Comparison of ENCODE assay signal across 11 cellular contexts in the genomic region with DNA sequence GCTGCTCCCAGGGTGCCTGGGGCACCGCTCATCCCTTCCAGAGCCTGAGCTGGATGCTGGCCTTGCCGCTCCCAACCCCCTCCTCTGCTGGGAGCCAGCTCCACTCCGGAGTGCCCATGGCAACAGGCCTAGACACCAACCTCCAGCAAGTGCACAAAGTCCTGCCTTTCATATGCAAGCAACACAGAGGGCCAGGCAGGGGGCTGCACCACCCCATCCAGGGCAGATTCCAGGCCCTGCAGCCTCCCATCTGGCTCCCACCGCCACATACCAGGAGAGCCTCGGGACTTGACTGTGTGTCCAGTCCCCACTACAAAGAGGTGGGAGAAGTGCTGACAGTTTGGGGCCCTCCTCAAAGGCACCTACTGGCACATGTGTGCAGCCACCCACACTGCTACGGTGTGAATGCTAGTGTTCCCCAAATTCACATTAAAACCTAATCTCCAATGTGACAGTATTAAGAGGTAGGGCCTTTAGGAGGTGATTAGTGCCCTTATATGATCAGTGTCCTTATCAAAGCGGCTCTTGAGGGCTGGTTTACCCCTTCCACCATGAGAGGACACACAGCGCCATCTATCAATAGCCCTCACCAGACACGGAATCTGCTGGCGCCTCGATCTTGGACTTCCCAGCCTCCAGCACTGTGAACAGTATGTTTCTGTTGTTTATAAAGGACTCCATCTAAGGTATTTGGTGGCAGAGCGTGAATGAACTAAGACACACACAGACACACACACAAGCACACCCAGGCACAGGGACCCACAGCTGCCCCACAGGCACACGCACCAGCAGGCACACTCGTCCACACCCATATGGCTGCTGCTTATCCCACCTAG. TPM values are rescaled to one million over a fixed set of nuclear protein-coding genes. Genes with fewer than 3 reads are reported as not detected.
DNase-seq lines count a peak whose midpoint lies in the region; ATAC-seq and TF ChIP-seq lines count a peak whose summit lies in the region.
"Had no signal": no experiment of that assay in that cellular context is flagged by ENCODE, and none has a peak within 500 bp of the region (broad histone marks: within the 10 kb centered on the region; RNA-seq: fewer than 3 reads in every experiment).

No MANE protein-coding gene starts in this region.

- peak overlapping the region in 10 of 12 donors; percentile 1 to 68 (median 56) for H3K27ac ChIP-seq in heart left ventricle
- H3K27ac ChIP-seq: uterus had no signal

- H3K27me3 Mint-ChIP-seq in neural crest cell (ENCODE audit: low read depth) = no peaks in the 10 kb centered on the region

- peaks cover 66% of the 10 kb centered on the region for H3K4me1 Mint-ChIP-seq in neural crest cell

- ATAC-seq in Right ventricle myocardium inferior = peak; percentile 82
- peak; percentile 78 to 92 (median 88) for ATAC-seq in heart left ventricle
- ATAC-seq in omental fat pad (ENCODE audit: low FRiP score) = no peak

- peaks cover 0 to 49% (median 29%) of the 10 kb centered on the region in 12 donors for H3K4me1 ChIP-seq in heart left ventricle

- peak in 1 of 12 donors; percentile 12 for TF ChIP-seq CTCF in heart left ventricle (IDR thresholded peaks at IDR 0.05)
- no peak for TF ChIP-seq CTCF in neural crest cell (conservative IDR thresholded peaks at IDR 0.05)
- TF ChIP-seq CTCF in omental fat pad (IDR thresholded peaks at IDR 0.05) = no peak

- peak overlapping the region; percentile 81 for H3K4me3 Mint-ChIP-seq in neural crest cell

- peak overlapping the region; percentile 72 for H3K27ac Mint-ChIP-seq in neural crest cell (ENCODE audit: unreplicated experiment)

- intact Hi-C loops in Right ventricle myocardium inferior (cut with DNase I) (loop anchor here (2.0 kb wide), 1 partner anchor 16 kb away; no protein-coding TSS in a partner anchor), cardiac septum (cut with DNase I) (no loop called here), heart left ventricle (cut with DNase I) (loop anchor here in 1 of 10 donors (2.0 kb wide), 1 partner anchor 16 kb away; no protein-coding TSS in a partner anchor)

- H3K9me3 ChIP-seq in heart left ventricle = peaks cover 0 to 21% (median 8%) of the 10 kb centered on the region in 12 donors

- peaks cover 0 to 4% (median 0%) of the 10 kb centered on the region in 9 donors for H3K36me3 ChIP-seq in heart left ventricle
- H3K36me3 ChIP-seq: uterus had no signal

- no peak for TF ChIP-seq POLR2A in heart left ventricle (IDR thresholded peaks at IDR 0.05)

- peaks cover 16% of the 10 kb centered on the region for H3K9me3 Mint-ChIP-seq in neural crest cell

- DNase-seq in Right ventricle myocardium inferior (ENCODE audit: missing footprints) = peak; percentile 71
- no peak for DNase-seq in cardiac septum (ENCODE audit: low spot score)
- peak; percentile 62 to 78 (median 70) for DNase-seq in heart left ventricle
- DNase-seq in neural crest cell (ENCODE audit: low read depth, low spot score) = peak; percentile 35
- DNase-seq in HCEC 1CT = no peak
- no peak for DNase-seq in AG08395 (ENCODE audit: low spot score)
- DNase-seq in pons (ENCODE audit: low spot score) = no peak
- DNase-seq in omental fat pad (ENCODE audit: low spot score) = no peak
- DNase-seq: effector CD4-positive, alpha-beta T cell; stimulated activated CD4-positive, alpha-beta T cell treated with anti-CD3 and anti-CD28 coated beads, Interleukin-4, amount 100 ng/mL, for 4 hours; uterus had no signal

- 60 to 73% (median 70%) methylated on average over 7 to 14 of the region's 14 CpGs for WGBS in heart left ventricle, 4 donors

- no peak overlapping the region for H3K4me3 ChIP-seq in heart left ventricle
- H3K4me3 ChIP-seq: uterus had no signal

- no peaks in the 10 kb centered on the region for H3K27me3 ChIP-seq in heart left ventricle
- H3K27me3 ChIP-seq: uterus had no signal

- peaks cover 22% of the 10 kb centered on the region for H3K36me3 Mint-ChIP-seq in neural crest cell (ENCODE audit: low read depth)

RNA-seq across cellular contexts. Expression of a gene that starts 16.2 kb away (rescaled TPM):
- total RNA-seq in Right ventricle myocardium inferior (30.5 TPM), cardiac septum (46.8 TPM), heart left ventricle (10 to 100 TPM; 21.2 to 46.6 (median 33.3) TPM), neural crest cell (93.5 and 105 TPM in 2 replicates), omental fat pad (10 to 100 TPM in 2 of 4 donors, 1 to 10 TPM in 2; 6.5 to 20.0 (median 9.3) TPM)
- 10 to 100 TPM; 33.0 to 39.2 TPM for polyA plus RNA-seq in heart left ventricle

RNA-seq across cellular contexts. Expression of a gene that starts 20.4 kb away (rescaled TPM):
- total RNA-seq in Right ventricle myocardium inferior (54.6 TPM), cardiac septum (84.5 TPM), heart left ventricle (100 to 1,000 TPM in 3 of 9 donors, 10 to 100 TPM in 6; 55.6 to 341 (median 83.7) TPM), neural crest cell (12.8 and 13.4 TPM in 2 replicates), omental fat pad (10 to 100 TPM; 35.3 to 48.4 (median 37.9) TPM)
- polyA plus RNA-seq in heart left ventricle = 10 to 100 TPM; 51.3 to 63.0 TPM

RNA-seq across cellular contexts. Expression of a gene that starts 58.8 kb away (rescaled TPM):
- total RNA-seq in Right ventricle myocardium inferior (40.9 TPM), cardiac septum (33.3 TPM), heart left ventricle (10 to 100 TPM; 23.5 to 42.5 (median 33.5) TPM), neural crest cell (21.7 and 22.2 TPM in 2 replicates), omental fat pad (10 to 100 TPM; 10.1 to 24.4 (median 15.1) TPM)
- polyA plus RNA-seq in heart left ventricle = 10 to 100 TPM; 23.4 to 60.2 TPM

RNA-seq across cellular contexts. Expression of a gene that starts 58.9 kb away (rescaled TPM):
- 104 TPM for total RNA-seq in Right ventricle myocardium inferior
- total RNA-seq in cardiac septum = 97.1 TPM
- total RNA-seq in heart left ventricle = 100 to 1,000 TPM in 8 of 9 donors, 10 to 100 TPM in 1; 69.7 to 195 (median 119) TPM
- polyA plus RNA-seq in heart left ventricle = 100 to 1,000 TPM in 1 of 2 donors, 10 to 100 TPM in 1; 84.7 to 249 TPM
- total RNA-seq in neural crest cell = 70.9 and 86.4 TPM in 2 replicates
- total RNA-seq in omental fat pad = 100 to 1,000 TPM; 166 to 214 (median 180) TPM

Comparison
In these comparisons a context has a peak if more than half of its experiments do, and no peak if none do; other contexts are left out.
1. DNase-seq: peak in Right ventricle myocardium inferior (single experiment), heart left ventricle (5 of 5) and neural crest cell (single experiment); none in cardiac septum (single experiment), HCEC 1CT (single experiment), AG08395 (single experiment), pons (single experiment) and omental fat pad (single experiment).